Comparison of ENCODE assay signal across 14 cellular contexts in genomic region chr5:69450116-69450515, GRCh38. TPM values are rescaled to one million over a fixed set of nuclear protein-coding genes. Genes with fewer than 3 reads are reported as not detected.
DNase-seq lines count a peak whose midpoint lies in the region; ATAC-seq and TF ChIP-seq lines count a peak whose summit lies in the region.
"Had no signal": no experiment of that assay in that cellular context is flagged by ENCODE, and none has a peak within 500 bp of the region (broad histone marks: within the 10 kb centered on the region; RNA-seq: fewer than 3 reads in every experiment).

No MANE protein-coding gene starts in this region.

- no peaks in the 10 kb centered on the region for H3K4me1 ChIP-seq in SK-N-SH (ENCODE audit: control insufficient read depth in 1 of 2, insufficient read depth in 2 of 2, low read depth in 1 of 2, low read length in 1 of 2)
- no peaks in the 10 kb centered on the region for H3K4me1 ChIP-seq in right cardiac atrium (ENCODE audit: control insufficient read depth, insufficient read depth, low read length)
- peaks cover 0 to 6% (median 2%) of the 10 kb centered on the region in 4 donors for H3K4me1 ChIP-seq in stomach

- H3K27me3 ChIP-seq in SK-N-SH (ENCODE audit: insufficient read depth) (no peaks in the 10 kb centered on the region), right cardiac atrium (ENCODE audit: control insufficient read depth, insufficient read depth) (no peaks in the 10 kb centered on the region), stomach (no peaks in the 10 kb centered on the region)

- peaks cover 18% of the 10 kb centered on the region for H3K4me1 Mint-ChIP-seq in progenitor cell of endocrine pancreas (ENCODE audit: low read depth)
- H3K4me1 Mint-ChIP-seq: immature natural killer cell, natural killer cell had no signal

- no peak overlapping the region for H3K4me3 Mint-ChIP-seq in progenitor cell of endocrine pancreas (ENCODE audit: low read depth)
- H3K4me3 Mint-ChIP-seq: activated CD8-positive, alpha-beta T cell treated with anti-CD3 and anti-CD28 coated beads for 36 hours; activated naive CD4-positive, alpha-beta T cell treated with anti-CD3 and anti-CD28 coated beads for 36 hours; immature natural killer cell; natural killer cell had no signal

- no peaks in the 10 kb centered on the region for H3K27me3 Mint-ChIP-seq in progenitor cell of endocrine pancreas
- H3K27me3 Mint-ChIP-seq: activated CD8-positive, alpha-beta T cell treated with anti-CD3 and anti-CD28 coated beads for 36 hours had no signal

- H4K20me1 ChIP-seq in SK-N-SH (ENCODE audit: insufficient read depth): no peaks in the 10 kb centered on the region

- TF ChIP-seq POLR2A in stomach (IDR thresholded peaks at IDR 0.05): no peak

- TF ChIP-seq CTCF in SK-N-SH (IDR thresholded peaks at IDR 0.05) (no peak), progenitor cell of endocrine pancreas (IDR thresholded peaks at IDR 0.05; ENCODE audit: unreplicated experiment) (no peak), stomach (IDR thresholded peaks at IDR 0.05) (no peak)

- H2AFZ ChIP-seq in SK-N-SH (ENCODE audit: low read depth): no peak overlapping the region; the same call in 1 of the 2 replicates

- TF ChIP-seq EP300 in SK-N-SH (IDR thresholded peaks at IDR 0.05; ENCODE audit: borderline replicate concordance in 1 of 2, low read depth in 1 of 2, low read length in 1 of 2): no peak
- no peak for TF ChIP-seq EP300 in stomach (IDR thresholded peaks at IDR 0.05)

- H3K9me3 Mint-ChIP-seq in progenitor cell of endocrine pancreas (ENCODE audit: low read depth): no peaks in the 10 kb centered on the region
- H3K9me3 Mint-ChIP-seq: activated CD8-positive, alpha-beta T cell treated with anti-CD3 and anti-CD28 coated beads for 36 hours; activated naive CD4-positive, alpha-beta T cell treated with anti-CD3 and anti-CD28 coated beads for 36 hours; immature natural killer cell; natural killer cell had no signal

- no peak overlapping the region for H3K27ac Mint-ChIP-seq in progenitor cell of endocrine pancreas
- H3K27ac Mint-ChIP-seq: activated CD8-positive, alpha-beta T cell treated with anti-CD3 and anti-CD28 coated beads for 36 hours; activated naive CD4-positive, alpha-beta T cell treated with anti-CD3 and anti-CD28 coated beads for 36 hours; immature natural killer cell; natural killer cell had no signal

- no peaks in the 10 kb centered on the region for H3K36me3 Mint-ChIP-seq in progenitor cell of endocrine pancreas (ENCODE audit: insufficient read depth)
- H3K36me3 Mint-ChIP-seq: immature natural killer cell, natural killer cell had no signal

- peaks cover 7% of the 10 kb centered on the region for H3F3A ChIP-seq in SK-N-SH (replicated peaks; ENCODE audit: insufficient read depth)

- no peak overlapping the region for H3K4me2 ChIP-seq in SK-N-SH

- no peak for TF ChIP-seq RAD21 in SK-N-SH (IDR thresholded peaks at IDR 0.05; ENCODE audit: low read length)

- intact Hi-C loops in right cardiac atrium (cut with DNase I): no loop called here
- intact Hi-C loops in stomach (cut with DNase I; ENCODE audit: low total_unique reads): no loop called here

- H3K4me3 ChIP-seq in SK-N-SH (ENCODE audit: low read depth in 2 of 2, low read length in 1 of 2) (no peak overlapping the region), skeletal muscle cell (ENCODE audit: low read depth, low read length) (no peak overlapping the region), right cardiac atrium (ENCODE audit: low read length) (no peak overlapping the region), stomach (no peak overlapping the region)

- DNase-seq in H4 (ENCODE audit: low spot score) (peak; percentile 37), SK-N-SH (no peak), skeletal muscle cell (ENCODE audit: low read depth) (peak; percentile 44), right cardiac atrium (no peak), progenitor cell of endocrine pancreas (ENCODE audit: low spot score, unreplicated experiment) (no peak), stomach (no peak)
- DNase-seq: activated CD8-positive, alpha-beta T cell treated with anti-CD3 and anti-CD28 coated beads for 36 hours; activated naive CD4-positive, alpha-beta T cell treated with anti-CD3 and anti-CD28 coated beads for 36 hours; immature natural killer cell; natural killer cell; NCI-H446 treated with DMSO at 0.1 percent for 48 hours; SIG-M5 had no signal

- H3K9me2 ChIP-seq in SK-N-SH: no peaks in the 10 kb centered on the region

- POLR2A ChIA-PET in SK-N-SH (lab: Yijun Ruan, JAX): no interaction called here

- H3K27ac ChIP-seq in SK-N-SH (ENCODE audit: low read depth in 2 of 2, low read length in 1 of 2) (peak overlapping the region in 1 of 2 experiments; percentile 66; a peak in 2 of 4 replicates), right cardiac atrium (ENCODE audit: low read length) (no peak overlapping the region), stomach (peak overlapping the region in 2 of 5 donors; percentile 31 to 62)

- CTCF ChIA-PET in SK-N-SH (lab: Yijun Ruan, JAX): no interaction called here

- H3K79me2 ChIP-seq in SK-N-SH (ENCODE audit: insufficient read depth): no peaks in the 10 kb centered on the region

- no peaks in the 10 kb centered on the region for H3K36me3 ChIP-seq in SK-N-SH (replicated peaks in 1 of 2; ENCODE audit: control insufficient read depth in 1 of 2, insufficient read depth in 2 of 2, low read length in 1 of 2)
- H3K36me3 ChIP-seq in stomach: no peaks in the 10 kb centered on the region

- H3K9me3 ChIP-seq in SK-N-SH (no peaks in the 10 kb centered on the region), right cardiac atrium (ENCODE audit: control insufficient read depth, low read length) (no peaks in the 10 kb centered on the region), stomach (no peaks in the 10 kb centered on the region)

- 9% methylated on average over 1 of the region's 1 CpG for WGBS in SK-N-SH (ENCODE audit: low lambda C conversion rate)
- WGBS in right cardiac atrium: 92% methylated on average over 1 of the region's 1 CpG
- 83 to 100% (median 93%) methylated on average over 1 of the region's 1 CpG for WGBS in stomach, 5 donors

- no peak overlapping the region for H3K9ac ChIP-seq in SK-N-SH

- ATAC-seq in esophagus mucosa (peak; percentile 90), GM19324 (IDR thresholded peaks at IDR 0.05; ENCODE audit: low FRiP score, unreplicated experiment) (no peak), right cardiac atrium (no peak)
- ATAC-seq: activated CD8-positive, alpha-beta T cell treated with anti-CD3 and anti-CD28 coated beads for 36 hours; natural killer cell had no signal

TF ChIP-seq in SK-N-SH, 30 proteins besides CTCF, POLR2A, EP300 and RAD21 (continues in another document):
- no peak for TF ChIP-seq RCOR1 (IDR thresholded peaks at IDR 0.05; ENCODE audit: low read length)
- 0 out of 2 replicates have a peak, but pooled peaks have one; percentile 19 for TF ChIP-seq MAX (IDR thresholded peaks at IDR 0.05; ENCODE audit: low read depth)
- peak; percentile 79 for TF ChIP-seq FOSL2 (IDR thresholded peaks at IDR 0.05; ENCODE audit: borderline replicate concordance, low read depth)
- no peak for TF ChIP-seq YY1 (IDR thresholded peaks at IDR 0.05; ENCODE audit: low read depth)
- peak; percentile 51 for TF ChIP-seq PBX3 (IDR thresholded peaks at IDR 0.05)
- peak; percentile 57; the same call in 1 of the 2 replicates for TF ChIP-seq TCF12 (IDR thresholded peaks at IDR 0.05)
- TF ChIP-seq GATA2 (CRISPR knock-in tag; IDR thresholded peaks at IDR 0.05): no peak
- TF ChIP-seq TEAD4 (IDR thresholded peaks at IDR 0.05; ENCODE audit: borderline replicate concordance, insufficient read depth): 0 out of 2 replicates have a peak, but pooled peaks have one; percentile 13
- TF ChIP-seq SIN3A (IDR thresholded peaks at IDR 0.05; ENCODE audit: borderline replicate concordance, low read depth, low read length): no peak
- peak; percentile 46 for TF ChIP-seq JUND (IDR thresholded peaks at IDR 0.05)
- no peak for TF ChIP-seq USF2 (IDR thresholded peaks at IDR 0.05; ENCODE audit: borderline replicate concordance, low read depth, low read length)

RNA-seq across cellular contexts. Expression of gene MARVELD2, which starts 35.2 kb away (rescaled TPM):
- 0.08 and 0.12 TPM in 2 replicates for total RNA-seq in H4 (2014; rRNA removed; shearing (Covaris generic))
- polyA plus RNA-seq in SK-N-SH (2012; rRNA removed) (0.07 TPM in 1 of 2 replicates, not detected in the other), right cardiac atrium (0.23 TPM), stomach (1 to 10 TPM; 3.7 to 4.0 (median 3.8) TPM)
- polyA plus RNA-seq in SK-N-SH (2012; cell fraction: cytosol; rRNA removed): 0.01 and 0.03 TPM in 2 replicates
- polyA plus RNA-seq in SK-N-SH (2012; cell fraction: nucleus; rRNA removed): 0.06 and 0.14 TPM in 2 replicates
- total RNA-seq in esophagus mucosa (25.7 TPM), right cardiac atrium (1 to 10 TPM in 3 of 4 donors, under 1 TPM in 1; 0.82 to 1.8 (median 1.4) TPM), progenitor cell of endocrine pancreas (67.0 and 71.6 TPM in 2 replicates), stomach (10 to 100 TPM in 4 of 5 donors, 1 to 10 TPM in 1; 5.3 to 37.1 (median 20.6) TPM)
- polyA plus RNA-seq: immature natural killer cell had no signal

RNA-seq across cellular contexts. Expression of gene OCLN, which starts 42.5 kb away (rescaled TPM):
- total RNA-seq in H4 (2014; rRNA removed; shearing (Covaris generic)): 2.9 and 5.2 TPM in 2 replicates
- polyA plus RNA-seq in SK-N-SH (2012; rRNA removed): 6.5 and 7.4 TPM in 2 replicates
- polyA plus RNA-seq in SK-N-SH (2012; cell fraction: cytosol; rRNA removed): 7.2 and 8.0 TPM in 2 replicates
- 3.8 and 10.0 TPM in 2 replicates for polyA plus RNA-seq in SK-N-SH (2012; cell fraction: nucleus; rRNA removed)
- 58.1 TPM for total RNA-seq in esophagus mucosa
- total RNA-seq in right cardiac atrium: 1 to 10 TPM; 1.0 to 2.0 (median 1.8) TPM
- 1.2 TPM for polyA plus RNA-seq in right cardiac atrium
- 131 and 143 TPM in 2 replicates for total RNA-seq in progenitor cell of endocrine pancreas
- 10 to 100 TPM; 17.5 to 81.9 (median 52.3) TPM for total RNA-seq in stomach
- 10 to 100 TPM in 1 of 3 donors, 1 to 10 TPM in 2; 4.4 to 12.5 (median 7.3) TPM for polyA plus RNA-seq in stomach

Comparison
In these comparisons a context has a peak if more than half of its experiments do, and no peak if none do; other contexts are left out.
1. DNase-seq: peak in H4 (single experiment) and skeletal muscle cell (single experiment); none in SK-N-SH (single experiment), right cardiac atrium (0 of 3), progenitor cell of endocrine pancreas (single experiment) and stomach (single experiment).